In the genomic region with DNA sequence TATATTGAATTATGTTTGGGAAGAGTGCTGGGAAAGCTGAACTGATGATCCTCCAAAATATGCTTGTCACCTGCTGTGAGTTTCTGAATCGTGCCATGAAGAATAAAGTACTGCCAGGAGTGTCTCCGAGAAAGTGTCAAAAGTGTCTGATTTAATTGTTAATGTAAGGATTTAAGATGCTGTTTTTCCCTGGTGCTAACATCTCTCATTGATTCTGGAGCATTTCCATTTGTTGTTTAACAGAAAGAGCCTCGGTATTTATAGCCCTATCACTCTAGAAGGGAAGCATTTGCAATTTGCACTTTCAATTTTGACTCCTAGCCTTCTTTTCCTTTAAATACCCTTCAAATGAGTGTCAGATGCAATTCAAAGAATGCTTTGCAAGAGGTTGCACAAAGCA, we compare ENCODE assay signal across 26 cellular contexts.
"Had no signal": no experiment of that assay in that cellular context is flagged by ENCODE, and none has a peak within 500 bp of the region (broad histone marks: within the 10 kb centered on the region; RNA-seq: fewer than 3 reads in every experiment).

No MANE protein-coding gene starts in this region.

- H3K4me1 ChIP-seq: ascending aorta had no signal

- H3K27me3 ChIP-seq: ascending aorta had no signal

- H3K9ac ChIP-seq: KMS-11 had no signal

- H3K27ac Mint-ChIP-seq: activated CD4-positive, alpha-beta T cell treated with anti-CD3 and anti-CD28 coated beads, Interleukin-2, amount 10 ng/mL, durations not matched to agents 24 days and 14 days; activated CD8-positive, alpha-beta memory T cell treated with anti-CD3 and anti-CD28 coated beads, Interleukin-2, amount 10 ng/mL, durations not matched to agents 7 days and 5 days; activated naive CD4-positive, alpha-beta T cell treated with anti-CD3 and anti-CD28 coated beads, Interleukin-2, amount 50 U/mL, for 24 hours; activated T-cell treated with anti-CD3 and anti-CD28 coated beads, Interleukin-2, amount 50 U/mL, for 24 hours; activated T-helper 1 cell treated with anti-CD3 and anti-CD28 coated beads, Interleukin-12 subunit alpha, Interleukin-12 subunit beta, Interleukin-2, Interleukin-4 antibody, amounts not matched to agents 30 ng/mL and 10 ng/mL and 1 ng/mL, durations not matched to agents 14 hours and 24 hours and 36 hours; T-helper 17 cell; WTC11 had no signal

- H3K27ac ChIP-seq: ascending aorta, KMS-11 had no signal

- H3K36me3 ChIP-seq: ascending aorta had no signal

- H3K4me2 ChIP-seq: KMS-11 had no signal

- H3K27me3 Mint-ChIP-seq: activated CD4-positive, alpha-beta T cell treated with anti-CD3 and anti-CD28 coated beads, Interleukin-2, amount 10 ng/mL, durations not matched to agents 24 days and 14 days; activated CD8-positive, alpha-beta memory T cell treated with anti-CD3 and anti-CD28 coated beads, Interleukin-2, amount 10 ng/mL, durations not matched to agents 7 days and 5 days; activated T-cell treated with anti-CD3 and anti-CD28 coated beads, Interleukin-2, amount 50 U/mL, for 24 hours; T-helper 17 cell had no signal

- H3K4me3 ChIP-seq: ascending aorta had no signal

- H3K36me3 Mint-ChIP-seq: activated CD8-positive, alpha-beta memory T cell treated with anti-CD3 and anti-CD28 coated beads, Interleukin-2, amount 10 ng/mL, durations not matched to agents 7 days and 5 days; activated naive CD4-positive, alpha-beta T cell treated with anti-CD3 and anti-CD28 coated beads, Interleukin-2, amount 50 U/mL, for 24 hours had no signal

- H3K4me1 Mint-ChIP-seq: activated CD4-positive, alpha-beta T cell treated with anti-CD3 and anti-CD28 coated beads, Interleukin-2, amount 10 ng/mL, durations not matched to agents 24 days and 14 days; activated CD8-positive, alpha-beta memory T cell treated with anti-CD3 and anti-CD28 coated beads, Interleukin-2, amount 10 ng/mL, durations not matched to agents 7 days and 5 days; activated naive CD4-positive, alpha-beta T cell treated with anti-CD3 and anti-CD28 coated beads, Interleukin-2, amount 50 U/mL, for 24 hours; T-helper 17 cell had no signal

- H3K4me3 Mint-ChIP-seq: activated CD4-positive, alpha-beta T cell treated with anti-CD3 and anti-CD28 coated beads, Interleukin-2, amount 10 ng/mL, durations not matched to agents 24 days and 14 days; activated CD8-positive, alpha-beta memory T cell treated with anti-CD3 and anti-CD28 coated beads, Interleukin-2, amount 10 ng/mL, durations not matched to agents 7 days and 5 days; activated naive CD4-positive, alpha-beta T cell treated with anti-CD3 and anti-CD28 coated beads, Interleukin-2, amount 50 U/mL, for 24 hours; activated T-cell treated with anti-CD3 and anti-CD28 coated beads, Interleukin-2, amount 50 U/mL, for 24 hours; activated T-helper 1 cell treated with anti-CD3 and anti-CD28 coated beads, Interleukin-12 subunit alpha, Interleukin-12 subunit beta, Interleukin-2, Interleukin-4 antibody, amounts not matched to agents 30 ng/mL and 10 ng/mL and 1 ng/mL, durations not matched to agents 14 hours and 24 hours and 36 hours; T-helper 17 cell; WTC11 had no signal

- DNase-seq: activated CD4-positive, alpha-beta T cell treated with anti-CD3 and anti-CD28 coated beads, Interleukin-2, amount 10 ng/mL, durations not matched to agents 24 days and 14 days; activated CD4-positive, alpha-beta T cell treated with anti-CD3 and anti-CD28 coated beads, Interleukin-2, amount 50 U/mL, for 48 hours; activated CD4-positive, CD25-positive, alpha-beta regulatory T cell treated with anti-CD3 and anti-CD28 coated beads, Interleukin-2, amount 50 U/mL, for 72 hours; activated CD8-positive, alpha-beta memory T cell treated with anti-CD3 and anti-CD28 coated beads, Interleukin-2, amount 10 ng/mL, durations not matched to agents 7 days and 5 days; activated effector memory CD4-positive, alpha-beta T cell treated with Interleukin-2 at 50 U/mL for 16 hours; activated naive CD4-positive, alpha-beta T cell; activated T-cell treated with anti-CD3 and anti-CD28 coated beads, Interleukin-2, amount 50 U/mL, for 24 hours; cerebellar nuclear complex; NCI-H1092; NCI-H1417; NCI-H1694; NCI-H2029; NCI-H2107; NCI-H2171 treated with DMSO at 0.1 percent for 48 hours; NCI-H226; NCI-H526 treated with DMSO at 0.1 percent for 48 hours; NCI-H82; OCI-M1; SHP77 treated with DMSO at 0.1 percent for 48 hours; T-helper 17 cell; T-helper 9 cell had no signal
